Comparison of ENCODE assay signal across 8 cellular contexts in genomic region chr11:65041206-65042035, GRCh38. TPM values are rescaled to one million over a fixed set of nuclear protein-coding genes. Genes with fewer than 3 reads are reported as not detected.
DNase-seq lines count a peak whose midpoint lies in the region; ATAC-seq, FAIRE-seq and TF ChIP-seq lines count a peak whose summit lies in the region.

TSS of gene SAC3D1 (plus strand) at chr11:65041210. CDS start at chr11:65041293, 83 bp downstream.

- peak within 1 kb of the TSS; percentile 93 for H3K4me3 Mint-ChIP-seq in CD8-positive, alpha-beta T cell
- peak within 1 kb of the TSS; percentile 93 for H3K4me3 Mint-ChIP-seq in astrocyte (ENCODE audit: unreplicated experiment)

- peaks cover 3% of the 10 kb centered on the region for H3K36me3 ChIP-seq in CD8-positive, alpha-beta T cell (ENCODE audit: insufficient read depth, low read length)
- H3K36me3 ChIP-seq in OCI-LY7 (ENCODE audit: insufficient read depth, low read length) (peaks cover 48% of the 10 kb centered on the region), astrocyte (ENCODE audit: insufficient read depth, low read length) (peaks cover 4% of the 10 kb centered on the region), iPS-15b (ENCODE audit: control insufficient read depth, insufficient read depth, low read length) (peaks cover 5% of the 10 kb centered on the region), smooth muscle cell (ENCODE audit: low read depth) (no peaks in the 10 kb centered on the region)

- H3K4me2 ChIP-seq in OCI-LY7 (ENCODE audit: low read length): peak within 1 kb of the TSS; percentile 91
- H3K4me2 ChIP-seq in astrocyte (ENCODE audit: low read length): peak within 1 kb of the TSS; percentile 95
- peak within 1 kb of the TSS; percentile 91 for H3K4me2 ChIP-seq in smooth muscle cell

- peak; percentile 64 for ATAC-seq in CD8-positive, alpha-beta T cell
- ATAC-seq in GM19043 (IDR thresholded peaks at IDR 0.05; ENCODE audit: low read depth, unreplicated experiment) (peak; percentile 42), HG03139 (IDR thresholded peaks at IDR 0.05; ENCODE audit: unreplicated experiment) (peak; percentile 36)

- peak within 1 kb of the TSS; percentile 34 for H3K27ac ChIP-seq in CD8-positive, alpha-beta T cell (ENCODE audit: low read depth, low read length)
- H3K27ac ChIP-seq in OCI-LY7 (ENCODE audit: low read depth, low read length, poor library complexity, severe bottlenecking) (peak within 1 kb of the TSS; percentile 84), astrocyte (ENCODE audit: low read depth, low read length) (peak within 1 kb of the TSS; percentile 78), smooth muscle cell (ENCODE audit: low read depth) (peak within 1 kb of the TSS; percentile 52)

- POLR2A ChIA-PET in CD8-positive, alpha-beta T cell (lab: Charles Lee): interaction anchor here (0.8 to 3.2 kb wide), 6 partner anchors 8 to 164 kb away, joined by 3 to 20 read pairs (median 3); partner anchors contain the start of genes ARL2, SNX15 and ZNHIT2
- POLR2A ChIA-PET in OCI-LY7 (lab: Charles Lee): interaction anchor here (1.3 to 1.4 kb wide), 2 partner anchors 12 to 13 kb away, joined by 4 to 6 read pairs; no protein-coding TSS in a partner anchor

- intact Hi-C loops in CD8-positive, alpha-beta T cell (cut with DNase I, micrococcal nuclease): loop anchor here (1.0 to 5.0 kb wide), 9 partner anchors 14 to 854 kb away; partner anchors contain the start of genes CDCA5 (in 2 of the 2), ZFPL1 (in 2 of the 2), ARL2 (in 1 of the 2) and ATG2A (in 1 of the 2)
- intact Hi-C loops in OCI-LY7 (cut with micrococcal nuclease; ENCODE audit: unreplicated experiment): loop anchor here (2.0 kb wide), 1 partner anchor 43 kb away; the partner anchor contains the start of genes CDCA5 and ZFPL1

- BruUV-seq in OCI-LY7 (replicated peaks; lab: Mats Ljungman, UMichigan): no TSS peak

- no peaks in the 10 kb centered on the region for H3K9me2 ChIP-seq in OCI-LY7 (ENCODE audit: insufficient read depth, low read length)

- H4K20me1 ChIP-seq in OCI-LY7 (ENCODE audit: insufficient read depth, low read length) (no peaks in the 10 kb centered on the region), astrocyte (ENCODE audit: insufficient read depth, low read length) (peaks cover 16% of the 10 kb centered on the region), smooth muscle cell (ENCODE audit: low read depth) (no peaks in the 10 kb centered on the region)

- no peak for TF ChIP-seq CTCF in CD8-positive, alpha-beta T cell (IDR thresholded peaks at IDR 0.05)
- TF ChIP-seq CTCF in OCI-LY7 (conservative IDR thresholded peaks at IDR 0.05; ENCODE audit: low read length): no peak
- no peak for TF ChIP-seq CTCF in astrocyte (IDR thresholded peaks at IDR 0.05; ENCODE audit: insufficient read depth, low read depth, low read length)
- no peak for TF ChIP-seq CTCF in smooth muscle cell (IDR thresholded peaks at IDR 0.05; ENCODE audit: borderline replicate concordance, insufficient read depth, poor library complexity, severe bottlenecking)

- peak in 3 of 7 experiments; percentile 43 to 59 (median 46) for DNase-seq in CD8-positive, alpha-beta T cell
- DNase-seq in OCI-LY7 (ENCODE audit: low spot score) (peak; percentile 66), astrocyte (ENCODE audit: low read depth) (peak; percentile 46), smooth muscle cell (lab: John Stamatoyannopoulos, UW; ENCODE audit: unreplicated experiment) (peak; percentile 79), HCEC 1CT (no peak)

- no peaks in the 10 kb centered on the region for H3K27me3 ChIP-seq in CD8-positive, alpha-beta T cell (ENCODE audit: insufficient read depth, low read length)
- H3K27me3 ChIP-seq in astrocyte (ENCODE audit: insufficient read depth, low read length) (no peaks in the 10 kb centered on the region), iPS-15b (ENCODE audit: control insufficient read depth, insufficient read depth, low read length) (no peaks in the 10 kb centered on the region), smooth muscle cell (ENCODE audit: low read depth) (no peaks in the 10 kb centered on the region)

- peaks cover 5% of the 10 kb centered on the region for H3F3A ChIP-seq in smooth muscle cell (ENCODE audit: low read depth)

- no peaks in the 10 kb centered on the region for H3K9me3 ChIP-seq in CD8-positive, alpha-beta T cell (ENCODE audit: low read length)
- no peaks in the 10 kb centered on the region for H3K9me3 ChIP-seq in OCI-LY7 (ENCODE audit: low read length)
- no peaks in the 10 kb centered on the region for H3K9me3 ChIP-seq in astrocyte (ENCODE audit: insufficient read depth, low read depth, low read length)
- H3K9me3 ChIP-seq in iPS-15b (ENCODE audit: control insufficient read depth, insufficient read depth, low read length): no peaks in the 10 kb centered on the region
- no peaks in the 10 kb centered on the region for H3K9me3 ChIP-seq in smooth muscle cell (replicated peaks; ENCODE audit: low read depth)

- CTCF ChIA-PET in CD8-positive, alpha-beta T cell (lab: Charles Lee): interaction anchor here (1.1 to 2.4 kb wide), 4 partner anchors 8 to 38 kb away, joined by 3 to 19 read pairs (median 4); partner anchors contain the start of genes ARL2 and SNX15
- CTCF ChIA-PET in OCI-LY7 (lab: Charles Lee; ENCODE audit: unreplicated experiment): no interaction called here

- peaks cover 21% of the 10 kb centered on the region for H3K4me1 ChIP-seq in CD8-positive, alpha-beta T cell (ENCODE audit: insufficient read depth, low read length)
- peaks cover 36% of the 10 kb centered on the region for H3K4me1 ChIP-seq in OCI-LY7 (ENCODE audit: insufficient read depth, low read length, poor library complexity, severe bottlenecking)
- peaks cover 3% of the 10 kb centered on the region for H3K4me1 ChIP-seq in astrocyte (ENCODE audit: insufficient read depth, low read length)
- no peaks in the 10 kb centered on the region for H3K4me1 ChIP-seq in iPS-15b (ENCODE audit: control insufficient read depth, insufficient read depth, low read length)
- no peaks in the 10 kb centered on the region for H3K4me1 ChIP-seq in smooth muscle cell (ENCODE audit: low read depth)

- H3K4me1 Mint-ChIP-seq in CD8-positive, alpha-beta T cell (ENCODE audit: low read depth): peaks cover 17% of the 10 kb centered on the region
- H3K4me1 Mint-ChIP-seq in astrocyte (ENCODE audit: low read depth, unreplicated experiment): peaks cover 4% of the 10 kb centered on the region

- FAIRE-seq in astrocyte (lab: Jason Lieb, UNC): no peak

- H3K79me2 ChIP-seq in OCI-LY7 (ENCODE audit: insufficient read depth, low read depth, low read length) (peaks cover 23% of the 10 kb centered on the region; the same call in 1 of the 2 replicates), astrocyte (ENCODE audit: insufficient read depth, low read length) (peaks cover 12% of the 10 kb centered on the region), smooth muscle cell (ENCODE audit: low read depth) (peaks cover 5% of the 10 kb centered on the region)

- H3K36me3 Mint-ChIP-seq in CD8-positive, alpha-beta T cell: peaks cover 21% of the 10 kb centered on the region
- H3K36me3 Mint-ChIP-seq in astrocyte (ENCODE audit: low read depth, unreplicated experiment): peaks cover 7% of the 10 kb centered on the region

- H3K9me3 Mint-ChIP-seq in CD8-positive, alpha-beta T cell: no peaks in the 10 kb centered on the region
- no peaks in the 10 kb centered on the region for H3K9me3 Mint-ChIP-seq in astrocyte (ENCODE audit: unreplicated experiment)

- WGBS in smooth muscle cell (ENCODE audit: low lambda C conversion rate): 1% methylated on average over 75 of the region's 94 CpGs

- H3K9ac ChIP-seq in astrocyte (ENCODE audit: low read length): peak within 1 kb of the TSS; percentile 82
- peak within 1 kb of the TSS; percentile 70 for H3K9ac ChIP-seq in iPS-15b (ENCODE audit: low read depth, low read length)
- no peak within 1 kb of the TSS for H3K9ac ChIP-seq in smooth muscle cell (ENCODE audit: low read depth)

- H3K4me3 ChIP-seq in CD8-positive, alpha-beta T cell (ENCODE audit: low read depth, low read length): peak within 1 kb of the TSS; percentile 63
- H3K4me3 ChIP-seq in OCI-LY7 (ENCODE audit: low read depth, low read length, poor library complexity, severe bottlenecking): peak within 1 kb of the TSS; percentile 76
- peak within 1 kb of the TSS; percentile 75 for H3K4me3 ChIP-seq in astrocyte (ENCODE audit: insufficient read depth, low read depth, low read length)
- peak within 1 kb of the TSS; percentile 78 for H3K4me3 ChIP-seq in iPS-15b (ENCODE audit: low read depth, low read length)
- H3K4me3 ChIP-seq in smooth muscle cell: peak within 1 kb of the TSS; percentile 64

- H3K27me3 Mint-ChIP-seq in CD8-positive, alpha-beta T cell (ENCODE audit: low read depth): no peaks in the 10 kb centered on the region
- no peaks in the 10 kb centered on the region for H3K27me3 Mint-ChIP-seq in astrocyte (ENCODE audit: low read depth, unreplicated experiment)

- H3K27ac Mint-ChIP-seq in CD8-positive, alpha-beta T cell: peak within 1 kb of the TSS; percentile 91
- H3K27ac Mint-ChIP-seq in astrocyte (ENCODE audit: unreplicated experiment): peak within 1 kb of the TSS; percentile 62

- H2AFZ ChIP-seq in OCI-LY7 (ENCODE audit: low read length): peak within 1 kb of the TSS; percentile 90
- H2AFZ ChIP-seq in astrocyte (ENCODE audit: low read depth, low read length): peak within 1 kb of the TSS; percentile 92
- peak within 1 kb of the TSS; percentile 53 for H2AFZ ChIP-seq in smooth muscle cell (ENCODE audit: low read depth)

RNA-seq across cellular contexts. Expression of gene SAC3D1, which starts in this region (rescaled TPM):
- under 1 TPM; 0.57 to 0.94 TPM for total RNA-seq in CD8-positive, alpha-beta T cell
- 23.3 and 28.2 TPM in 2 replicates for total RNA-seq in OCI-LY7 (2014; rRNA removed; shearing (Covaris generic))
- total RNA-seq in OCI-LY7 (2022) (32.5 and 32.7 TPM in 2 replicates), astrocyte (13.8 and 14.6 TPM in 2 replicates), smooth muscle cell (7.4 and 7.6 TPM in 2 replicates)
- 26.2 and 33.3 TPM in 2 replicates for polyA plus RNA-seq in smooth muscle cell

Comparison
In these comparisons a context has a peak if more than half of its experiments do, and no peak if none do; other contexts are left out.
1. Peak in ATAC-seq, H3K4me3 ChIP-seq and H3K27ac ChIP-seq in CD8-positive, alpha-beta T cell; RNA of the gene not detected or under 1 TPM.
2. H3K27ac ChIP-seq: peak in every context shown above with its lines; median percentile 84 in OCI-LY7; 78 in astrocyte; 52 in smooth muscle cell; 34 in CD8-positive, alpha-beta T cell.